30 cellular contexts compared by ENCODE assay signal in genomic region chr10:123166618-123167017, GRCh38. TPM values are rescaled to one million over a fixed set of nuclear protein-coding genes. Genes with fewer than 3 reads are reported as not detected.
DNase-seq lines count a peak whose midpoint lies in the region; ATAC-seq, FAIRE-seq and TF ChIP-seq lines count a peak whose summit lies in the region.
"Had no signal": no experiment of that assay in that cellular context is flagged by ENCODE, and none has a peak within 500 bp of the region (broad histone marks: within the 10 kb centered on the region; RNA-seq: fewer than 3 reads in every experiment).

No MANE protein-coding gene starts in this region.

- POLR2A ChIA-PET in activated CD8-positive, alpha-beta T cell treated with anti-CD3 and anti-CD28 coated beads, Interleukin-2, amount 10 ng/mL, durations not matched to agents 7 days and 5 days (lab: Charles Lee): interaction anchor here (1.3 kb wide), 1 partner anchor 13 kb away, joined by 3 read pairs; the partner anchor contains the start of gene BUB3
- POLR2A ChIA-PET in activated CD8-positive, alpha-beta T cell treated with anti-CD3 and anti-CD28 coated beads for 36 hours (lab: Charles Lee): interaction anchor here (1.0 kb wide), 1 partner anchor 11 kb away, joined by 3 read pairs; no protein-coding TSS in a partner anchor
- POLR2A ChIA-PET in GM12878 (lab: Charles Lee): interaction anchor here (1.3 to 1.5 kb wide), 2 partner anchors 13 to 32 kb away, joined by 3 to 6 read pairs; partner anchors contain the start of gene BUB3

- H3K4me1 ChIP-seq in GM12878 (ENCODE audit: control insufficient read depth, insufficient read depth, low read length): no peaks in the 10 kb centered on the region
- H3K4me1 ChIP-seq: A549 had no signal

- TF ChIP-seq CTCF in activated CD8-positive, alpha-beta T cell treated with anti-CD3 and anti-CD28 coated beads for 36 hours (IDR thresholded peaks at IDR 0.05): no peak
- no peak for TF ChIP-seq CTCF in GM12878 (IDR thresholded peaks at IDR 0.05 in 2 of 3, conservative IDR thresholded peaks at IDR 0.05 in 1 of 3; ENCODE audit: control insufficient read depth in 2 of 3, extremely low read depth in 1 of 3, insufficient read depth in 1 of 3, low read depth in 3 of 3, low read length in 3 of 3)

- peaks cover 35% of the 10 kb centered on the region for H3K79me2 ChIP-seq in GM12878 (ENCODE audit: control insufficient read depth, insufficient read depth, low read length)

- H3K27ac ChIP-seq in GM12878 (ENCODE audit: control insufficient read depth, insufficient read depth): no peak overlapping the region
- H3K27ac ChIP-seq: A549, RWPE1 had no signal

- TF ChIP-seq POLR2A in GM12891 (IDR thresholded peaks at IDR 0.05; ENCODE audit: low read depth, low read length) (peak; percentile 53; the same call in 1 of the 2 replicates), GM12878 (IDR thresholded peaks at IDR 0.05; ENCODE audit: low read depth, low read length) (0 out of 2 replicates have a peak, but pooled peaks have one; percentile 19)

- in situ Hi-C loops in GM12878 (cut with MboI): no loop called here

- no peak for TF ChIP-seq RAD21 in GM12878 (IDR thresholded peaks at IDR 0.05; ENCODE audit: insufficient read depth, low read depth, low read length)

- DNase-seq in activated CD8-positive, alpha-beta T cell treated with anti-CD3 and anti-CD28 coated beads, Interleukin-2, amount 10 ng/mL, durations not matched to agents 7 days and 5 days: no peak
- DNase-seq in activated CD8-positive, alpha-beta T cell treated with anti-CD3 and anti-CD28 coated beads for 36 hours: no peak
- DNase-seq in GM12891 (ENCODE audit: insufficient read length, low spot score) (no peak), GM12878 (ENCODE audit: low read depth, low spot score) (no peak)
- no peak for DNase-seq in stimulated activated CD4-positive, alpha-beta T cell treated with anti-CD3 and anti-CD28 coated beads, Interleukin-15, amount 100 ng/mL, for 24 hours
- no peak for DNase-seq in effector memory CD8-positive, alpha-beta T cell
- DNase-seq: C1 segment of cervical spinal cord; Calu3; CD8-positive, alpha-beta memory T cell; DMS79 treated with DMSO at 0.1 percent for 48 hours; GF-D8; Kasumi-1; MV-4-11; NCI-H1105; NCI-H1436 treated with DMSO at 0.1 percent for 48 hours; NCI-H1930; NCI-H2171; NCI-H226; NCI-H510A; NCI-H69; SHP77 had no signal

- H3K4me1 Mint-ChIP-seq in activated CD8-positive, alpha-beta T cell treated with anti-CD3 and anti-CD28 coated beads, Interleukin-2, amount 10 ng/mL, durations not matched to agents 7 days and 5 days (ENCODE audit: low read depth): peaks cover 26% of the 10 kb centered on the region
- H3K4me1 Mint-ChIP-seq in activated CD8-positive, alpha-beta T cell treated with anti-CD3 and anti-CD28 coated beads for 36 hours (ENCODE audit: low read depth): peaks cover 24% of the 10 kb centered on the region
- peaks cover 8 to 23% of the 10 kb centered on the region in 2 donors for H3K4me1 Mint-ChIP-seq in effector memory CD8-positive, alpha-beta T cell (ENCODE audit: low read depth in 2 of 2)

- no peaks in the 10 kb centered on the region for H3K9me3 ChIP-seq in GM12878 (replicated peaks; ENCODE audit: control insufficient read depth, insufficient read depth, low read length)
- H3K9me3 ChIP-seq: A549 had no signal

- CTCF ChIA-PET in activated CD8-positive, alpha-beta T cell treated with anti-CD3 and anti-CD28 coated beads, Interleukin-2, amount 10 ng/mL, durations not matched to agents 7 days and 5 days (lab: Charles Lee): no interaction called here
- CTCF ChIA-PET in activated CD8-positive, alpha-beta T cell treated with anti-CD3 and anti-CD28 coated beads for 36 hours (lab: Charles Lee): no interaction called here
- CTCF ChIA-PET in GM12878 (lab: Yijun Ruan, JAX): interaction anchor here (0.8 to 1.7 kb wide), 2 partner anchors 11 to 13 kb away, joined by 4 read pairs; partner anchors contain the start of gene BUB3

- H3K36me3 ChIP-seq in GM12878 (ENCODE audit: control insufficient read depth in 2 of 2, insufficient read depth in 2 of 2, low read length in 1 of 2): peaks cover 15 to 44% of the 10 kb centered on the region in 2 experiments

- no peak for TF ChIP-seq EP300 in GM12878 (IDR thresholded peaks at IDR 0.05; ENCODE audit: borderline replicate concordance in 1 of 2, control insufficient read depth in 1 of 2, low read depth in 2 of 2, low read length in 2 of 2)

- ATAC-seq in activated CD8-positive, alpha-beta T cell treated with anti-CD3 and anti-CD28 coated beads, Interleukin-2, amount 10 ng/mL, durations not matched to agents 7 days and 5 days: no peak
- no peak for ATAC-seq in activated CD8-positive, alpha-beta T cell treated with anti-CD3 and anti-CD28 coated beads for 36 hours
- ATAC-seq in GM12878 (no peak), HG03045 (IDR thresholded peaks at IDR 0.05; ENCODE audit: unreplicated experiment) (no peak)
- ATAC-seq in effector memory CD8-positive, alpha-beta T cell (replicated peaks): no peak
- ATAC-seq: HepG2, Panc1 had no signal

- RAD21 ChIA-PET in GM12878 (lab: Charles Lee; ENCODE audit: unreplicated experiment): no interaction called here

- FAIRE-seq in GM12891 (lab: Jason Lieb, UNC): no peak
- FAIRE-seq in GM12878 (lab: Jason Lieb, UNC): no peak
- FAIRE-seq: A549, HepG2 had no signal

- SMC1A ChIA-PET in GM12878 (lab: Charles Lee; ENCODE audit: uncharacterized antibody, unreplicated experiment): interaction anchor here (0.9 kb wide), 1 partner anchor 17 kb away, joined by 3 read pairs; no protein-coding TSS in a partner anchor

- no peak overlapping the region for H3K9ac ChIP-seq in GM12878 (ENCODE audit: control insufficient read depth, insufficient read depth, low read length)

- H4K20me1 ChIP-seq in GM12878 (ENCODE audit: control insufficient read depth, insufficient read depth): no peaks in the 10 kb centered on the region

- BruUV-seq in GM12878 (replicated peaks; lab: Mats Ljungman, UMichigan): no TSS peak

- H3K4me2 ChIP-seq in GM12878 (ENCODE audit: control insufficient read depth, insufficient read depth): no peak overlapping the region
- H3K4me2 ChIP-seq: A549 had no signal

- H3K4me3 ChIP-seq in GM12878: no peak overlapping the region
- H3K4me3 ChIP-seq: A549 had no signal

- H2AFZ ChIP-seq in GM12878 (ENCODE audit: control insufficient read depth, low read depth, low read length): no peak overlapping the region

- intact Hi-C loops in activated CD8-positive, alpha-beta T cell treated with anti-CD3 and anti-CD28 coated beads for 36 hours (cut with micrococcal nuclease): no loop called here
- intact Hi-C loops in GM12878 (cut with micrococcal nuclease; ENCODE audit: unreplicated experiment): no loop called here

- no peaks in the 10 kb centered on the region for H3K27me3 ChIP-seq in GM12878 (replicated peaks in 1 of 2; ENCODE audit: control insufficient read depth in 2 of 2, insufficient read depth in 2 of 2, low read length in 1 of 2)

- H3K4me3 Mint-ChIP-seq in activated CD8-positive, alpha-beta T cell treated with anti-CD3 and anti-CD28 coated beads, Interleukin-2, amount 10 ng/mL, durations not matched to agents 7 days and 5 days: no peak overlapping the region
- no peak overlapping the region for H3K4me3 Mint-ChIP-seq in activated CD8-positive, alpha-beta T cell treated with anti-CD3 and anti-CD28 coated beads for 36 hours
- no peak overlapping the region for H3K4me3 Mint-ChIP-seq in effector memory CD8-positive, alpha-beta T cell

- H3K36me3 Mint-ChIP-seq in activated CD8-positive, alpha-beta T cell treated with anti-CD3 and anti-CD28 coated beads, Interleukin-2, amount 10 ng/mL, durations not matched to agents 7 days and 5 days (ENCODE audit: low read depth): peaks cover 85% of the 10 kb centered on the region
- peaks cover 71% of the 10 kb centered on the region for H3K36me3 Mint-ChIP-seq in activated CD8-positive, alpha-beta T cell treated with anti-CD3 and anti-CD28 coated beads for 36 hours (ENCODE audit: low read depth)
- peaks cover 69% of the 10 kb centered on the region for H3K36me3 Mint-ChIP-seq in effector memory CD8-positive, alpha-beta T cell (ENCODE audit: insufficient read depth)

- no peaks in the 10 kb centered on the region for H3K27me3 Mint-ChIP-seq in activated CD8-positive, alpha-beta T cell treated with anti-CD3 and anti-CD28 coated beads, Interleukin-2, amount 10 ng/mL, durations not matched to agents 7 days and 5 days (ENCODE audit: low read depth)
- no peaks in the 10 kb centered on the region for H3K27me3 Mint-ChIP-seq in activated CD8-positive, alpha-beta T cell treated with anti-CD3 and anti-CD28 coated beads for 36 hours
- no peaks in the 10 kb centered on the region for H3K27me3 Mint-ChIP-seq in effector memory CD8-positive, alpha-beta T cell
- H3K27me3 Mint-ChIP-seq: CD8-positive, alpha-beta memory T cell had no signal

- WGBS in GM12878 (ENCODE audit: insufficient coverage, insufficient replicate concordance, low lambda C conversion rate, missing lambda C conversion rate): 97% methylated on average over 2 of the region's 2 CpGs

- no peaks in the 10 kb centered on the region for H3K9me3 Mint-ChIP-seq in activated CD8-positive, alpha-beta T cell treated with anti-CD3 and anti-CD28 coated beads, Interleukin-2, amount 10 ng/mL, durations not matched to agents 7 days and 5 days (ENCODE audit: insufficient read depth)
- no peaks in the 10 kb centered on the region for H3K9me3 Mint-ChIP-seq in activated CD8-positive, alpha-beta T cell treated with anti-CD3 and anti-CD28 coated beads for 36 hours
- no peaks in the 10 kb centered on the region for H3K9me3 Mint-ChIP-seq in effector memory CD8-positive, alpha-beta T cell
- H3K9me3 Mint-ChIP-seq: CD8-positive, alpha-beta memory T cell had no signal

- H3K27ac Mint-ChIP-seq in activated CD8-positive, alpha-beta T cell treated with anti-CD3 and anti-CD28 coated beads, Interleukin-2, amount 10 ng/mL, durations not matched to agents 7 days and 5 days: peak overlapping the region; percentile 43
- H3K27ac Mint-ChIP-seq in activated CD8-positive, alpha-beta T cell treated with anti-CD3 and anti-CD28 coated beads for 36 hours: no peak overlapping the region
- H3K27ac Mint-ChIP-seq in effector memory CD8-positive, alpha-beta T cell: peak overlapping the region in 1 of 2 donors; percentile 81

RNA-seq across cellular contexts. Expression of gene BUB3, which starts 12.4 kb away (rescaled TPM):
- 100 to 1,000 TPM; 265 to 267 TPM for total RNA-seq in activated CD8-positive, alpha-beta T cell treated with anti-CD3 and anti-CD28 coated beads, Interleukin-2, amount 10 ng/mL, durations not matched to agents 7 days and 5 days
- 100 to 1,000 TPM; 256 to 273 TPM for total RNA-seq in activated CD8-positive, alpha-beta T cell treated with anti-CD3 and anti-CD28 coated beads for 36 hours
- 181 TPM for polyA plus RNA-seq in GM12891 (2012; ENCODE audit: low read depth, missing spikeins)
- 259 and 269 TPM in 2 replicates for total RNA-seq in GM12878 (2013; cell fraction: nucleolus; rRNA removed)
- 471 and 555 TPM in 2 replicates for total RNA-seq in GM12878 (2014; rRNA removed)
- 248 and 262 TPM in 2 replicates for total RNA-seq in GM12878 (2014; rRNA removed; fragmentation: Illumina TruSeq; extraction: Trizol)
- total RNA-seq in GM12878 (2021): 252 and 260 TPM in 2 replicates
- polyA plus RNA-seq in GM12878 (2011; ENCODE audit: low read depth): 91.1 TPM
- 312 and 334 TPM in 2 replicates for polyA plus RNA-seq in GM12878 (2011; rRNA removed)
- polyA plus RNA-seq in GM12878 (2011; cell fraction: cytosol; rRNA removed): 276 and 371 TPM in 2 replicates
- 512 and 524 TPM in 2 replicates for polyA plus RNA-seq in GM12878 (2011; cell fraction: nucleus; rRNA removed)
- 164 and 233 TPM in 2 replicates for polyA plus RNA-seq in GM12878 (2012)
- 228 and 312 TPM in 2 replicates for polyA plus RNA-seq in GM12878 (2014; fragmentation: Illumina TruSeq; extraction: Trizol)
- polyA plus RNA-seq in GM12878 (2014; fragmentation: Nextera tagmentation; extraction: Ambion mirVana): 1,000 to 10,000 TPM in 1 of 2 experiments, 100 to 1,000 TPM in 1; 648 to 1,126 TPM
- polyA plus RNA-seq in GM12878 (2014; rRNA removed): 395 and 513 TPM in 2 replicates
- 100 to 1,000 TPM; 487 to 530 TPM for polyA plus RNA-seq in GM12878 (2016; fragmentation: Nextera tagmentation; extraction: Ambion mirVana)
- polyA minus RNA-seq in GM12878 (2011; rRNA and poly(A)+ RNA removed): 402 and 493 TPM in 2 replicates
- 129 and 154 TPM in 2 replicates for polyA minus RNA-seq in GM12878 (2011; cell fraction: cytosol; rRNA and poly(A)+ RNA removed)
- 259 and 337 TPM in 2 replicates for polyA minus RNA-seq in GM12878 (2011; cell fraction: nucleus; rRNA and poly(A)+ RNA removed)

RNA-seq across cellular contexts. Expression of gene HMX2, which starts 18.7 kb away (rescaled TPM):
- total RNA-seq in activated CD8-positive, alpha-beta T cell treated with anti-CD3 and anti-CD28 coated beads, Interleukin-2, amount 10 ng/mL, durations not matched to agents 7 days and 5 days: not detected
- total RNA-seq in activated CD8-positive, alpha-beta T cell treated with anti-CD3 and anti-CD28 coated beads for 36 hours: under 1 TPM; 0.43 to 0.90 TPM
- 14.7 TPM for polyA plus RNA-seq in GM12891 (2012; ENCODE audit: low read depth, missing spikeins)
- total RNA-seq in GM12878 (2013; cell fraction: nucleolus; rRNA removed): 0.86 and 1.1 TPM in 2 replicates
- 12.0 and 16.8 TPM in 2 replicates for total RNA-seq in GM12878 (2014; rRNA removed)
- 3.1 and 4.5 TPM in 2 replicates for total RNA-seq in GM12878 (2014; rRNA removed; fragmentation: Illumina TruSeq; extraction: Trizol)
- total RNA-seq in GM12878 (2021): 19.8 and 22.0 TPM in 2 replicates
- 0.47 TPM for polyA plus RNA-seq in GM12878 (2011; ENCODE audit: low read depth)
- not detected in 2 replicates for polyA plus RNA-seq in GM12878 (2011; rRNA removed)
- 0.08 and 0.10 TPM in 2 replicates for polyA plus RNA-seq in GM12878 (2011; cell fraction: cytosol; rRNA removed)
- polyA plus RNA-seq in GM12878 (2011; cell fraction: nucleus; rRNA removed): 0.10 and 0.15 TPM in 2 replicates
- polyA plus RNA-seq in GM12878 (2012): 3.6 and 5.8 TPM in 2 replicates
- polyA plus RNA-seq in GM12878 (2014; fragmentation: Illumina TruSeq; extraction: Trizol): 2.8 and 2.9 TPM in 2 replicates
- polyA plus RNA-seq in GM12878 (2014; fragmentation: Nextera tagmentation; extraction: Ambion mirVana): 1 to 10 TPM; 1.4 to 3.0 TPM
- polyA plus RNA-seq in GM12878 (2014; rRNA removed): 23.6 and 26.4 TPM in 2 replicates
- polyA plus RNA-seq in GM12878 (2016; fragmentation: Nextera tagmentation; extraction: Ambion mirVana): 10 to 100 TPM; 30.6 to 31.3 TPM
- polyA minus RNA-seq in GM12878 (2011; rRNA and poly(A)+ RNA removed): 0.15 TPM in 1 of 2 replicates, not detected in the other
- not detected in 2 replicates for polyA minus RNA-seq in GM12878 (2011; cell fraction: cytosol; rRNA and poly(A)+ RNA removed)
- polyA minus RNA-seq in GM12878 (2011; cell fraction: nucleus; rRNA and poly(A)+ RNA removed): not detected in 2 replicates
- total RNA-seq: Calu3; CD8-positive, alpha-beta memory T cell; H4; HepG2; SK-MEL-5 had no signal
- polyA plus RNA-seq: CD8-positive, alpha-beta memory T cell; HepG2 had no signal

RNA-seq across cellular contexts. Expression of gene HMX3, which starts 30.8 kb away (rescaled TPM):
- not detected for total RNA-seq in activated CD8-positive, alpha-beta T cell treated with anti-CD3 and anti-CD28 coated beads, Interleukin-2, amount 10 ng/mL, durations not matched to agents 7 days and 5 days
- under 1 TPM; 0.45 to 0.69 TPM for total RNA-seq in activated CD8-positive, alpha-beta T cell treated with anti-CD3 and anti-CD28 coated beads for 36 hours
- 15.9 TPM for polyA plus RNA-seq in GM12891 (2012; ENCODE audit: low read depth, missing spikeins)
- 8.9 and 12.1 TPM in 2 replicates for total RNA-seq in GM12878 (2013; cell fraction: nucleolus; rRNA removed)
- total RNA-seq in GM12878 (2014; rRNA removed): 29.6 and 32.8 TPM in 2 replicates
- 3.5 and 4.8 TPM in 2 replicates for total RNA-seq in GM12878 (2014; rRNA removed; fragmentation: Illumina TruSeq; extraction: Trizol)
- 54.6 and 60.5 TPM in 2 replicates for total RNA-seq in GM12878 (2021)
- 2.1 TPM for polyA plus RNA-seq in GM12878 (2011; ENCODE audit: low read depth)
- 0.19 and 0.65 TPM in 2 replicates for polyA plus RNA-seq in GM12878 (2011; rRNA removed)
- polyA plus RNA-seq in GM12878 (2011; cell fraction: cytosol; rRNA removed): 1.3 and 2.9 TPM in 2 replicates
- 1.4 and 3.6 TPM in 2 replicates for polyA plus RNA-seq in GM12878 (2011; cell fraction: nucleus; rRNA removed)
- polyA plus RNA-seq in GM12878 (2012): 8.8 and 9.0 TPM in 2 replicates
- 0.27 and 0.63 TPM in 2 replicates for polyA plus RNA-seq in GM12878 (2014; fragmentation: Illumina TruSeq; extraction: Trizol)
- polyA plus RNA-seq in GM12878 (2014; fragmentation: Nextera tagmentation; extraction: Ambion mirVana): not detected
- polyA plus RNA-seq in GM12878 (2014; rRNA removed): 34.3 and 38.6 TPM in 2 replicates
- 10 to 100 TPM; 14.0 to 16.6 TPM for polyA plus RNA-seq in GM12878 (2016; fragmentation: Nextera tagmentation; extraction: Ambion mirVana)
- 0.29 and 1.0 TPM in 2 replicates for polyA minus RNA-seq in GM12878 (2011; rRNA and poly(A)+ RNA removed)
- polyA minus RNA-seq in GM12878 (2011; cell fraction: cytosol; rRNA and poly(A)+ RNA removed): 3.2 and 4.4 TPM in 2 replicates
- polyA minus RNA-seq in GM12878 (2011; cell fraction: nucleus; rRNA and poly(A)+ RNA removed): 1.3 and 1.7 TPM in 2 replicates
- total RNA-seq: Calu3; CD8-positive, alpha-beta memory T cell; HepG2; HT1080; M059J had no signal
- polyA plus RNA-seq: A549; CD8-positive, alpha-beta memory T cell; HepG2 had no signal
